Comparison of ENCODE assay signal across 13 cellular contexts in genomic region chr1:198647055-198647454, GRCh38. TPM values are rescaled to one million over a fixed set of nuclear protein-coding genes. Genes with fewer than 3 reads are reported as not detected.
DNase-seq lines count a peak whose midpoint lies in the region; ATAC-seq, FAIRE-seq and TF ChIP-seq lines count a peak whose summit lies in the region.
"Had no signal": no experiment of that assay in that cellular context is flagged by ENCODE, and none has a peak within 500 bp of the region (broad histone marks: within the 10 kb centered on the region; RNA-seq: fewer than 3 reads in every experiment).

No MANE protein-coding gene starts in this region.

- H3K4me2 ChIP-seq in GM12878 (ENCODE audit: control insufficient read depth, insufficient read depth) (0 out of 2 replicates have a peak overlapping the region, but pooled peaks have one; percentile 5), osteoblast (ENCODE audit: insufficient read depth, low read length) (no peak overlapping the region)

- no peak for TF ChIP-seq POLR2A in GM12878 (IDR thresholded peaks at IDR 0.05; ENCODE audit: low read depth, low read length)

- intact Hi-C loops in GM12878 (cut with micrococcal nuclease; ENCODE audit: unreplicated experiment) (loop anchor here (5.0 kb wide), 1 partner anchor 90 kb away; no protein-coding TSS in a partner anchor), heart right ventricle (cut with DNase I) (no loop called here)

- no peaks in the 10 kb centered on the region for H3K27me3 ChIP-seq in GM12878 (replicated peaks in 1 of 2; ENCODE audit: control insufficient read depth in 2 of 2, insufficient read depth in 2 of 2, low read length in 1 of 2)
- no peaks in the 10 kb centered on the region for H3K27me3 ChIP-seq in thymus (ENCODE audit: control insufficient read depth, insufficient read depth)
- H3K27me3 ChIP-seq in osteoblast (ENCODE audit: insufficient read depth, low read length), result no peaks in the 10 kb centered on the region
- no peaks in the 10 kb centered on the region for H3K27me3 ChIP-seq in heart right ventricle

- RAD21 ChIA-PET in GM12878 (lab: Charles Lee; ENCODE audit: unreplicated experiment), result interaction anchor here (1.0 to 4.4 kb wide), 6 partner anchors 10 to 49 kb away, joined by 4 to 35 read pairs (median 6); no protein-coding TSS in a partner anchor

- H3K4me3 ChIP-seq in GM12878 (no peak overlapping the region), thymus (ENCODE audit: low read length) (peak overlapping the region; percentile 28), osteoblast (ENCODE audit: insufficient read depth, low read length) (no peak overlapping the region), heart right ventricle (peak overlapping the region in 1 of 10 donors; percentile 62)
- H3K4me3 ChIP-seq: SK-N-MC had no signal

- H3K27ac Mint-ChIP-seq in activated naive CD4-positive, alpha-beta T cell treated with anti-CD3 and anti-CD28 coated beads, Interleukin-2, amount 10 ng/mL, durations not matched to agents 7 days and 5 days, result peak overlapping the region; percentile 19

- H3K9me3 Mint-ChIP-seq in activated naive CD4-positive, alpha-beta T cell treated with anti-CD3 and anti-CD28 coated beads, Interleukin-2, amount 10 ng/mL, durations not matched to agents 7 days and 5 days, result no peaks in the 10 kb centered on the region

- 45% methylated on average over 1 of the region's 1 CpG for WGBS in GM12878 (ENCODE audit: insufficient coverage, insufficient replicate concordance, low lambda C conversion rate, missing lambda C conversion rate)
- WGBS in thymus, result 81% methylated on average over 1 of the region's 1 CpG
- WGBS in heart right ventricle, 2 donors, result 69 to 76% methylated on average over 1 of the region's 1 CpG

- no peak overlapping the region for H2AFZ ChIP-seq in GM12878 (ENCODE audit: control insufficient read depth, low read depth, low read length)
- H2AFZ ChIP-seq in osteoblast (ENCODE audit: low read length), result no peak overlapping the region

- FAIRE-seq in GM12878 (lab: Jason Lieb, UNC), result no peak

- H3K27ac ChIP-seq in GM12878 (ENCODE audit: control insufficient read depth, insufficient read depth), result no peak overlapping the region
- peak overlapping the region; percentile 69 for H3K27ac ChIP-seq in thymus (ENCODE audit: low read depth)
- H3K27ac ChIP-seq in osteoblast (ENCODE audit: low read depth, low read length), result no peak overlapping the region
- peak overlapping the region in 1 of 10 donors; percentile 21 for H3K27ac ChIP-seq in heart right ventricle
- H3K27ac ChIP-seq: SK-N-MC had no signal

- H3K27me3 Mint-ChIP-seq in activated naive CD4-positive, alpha-beta T cell treated with anti-CD3 and anti-CD28 coated beads, Interleukin-2, amount 10 ng/mL, durations not matched to agents 7 days and 5 days, result no peaks in the 10 kb centered on the region

- H4K20me1 ChIP-seq in GM12878 (ENCODE audit: control insufficient read depth, insufficient read depth), result no peaks in the 10 kb centered on the region
- H4K20me1 ChIP-seq in osteoblast (ENCODE audit: insufficient read depth, low read length), result no peaks in the 10 kb centered on the region

- no TSS peak for BruUV-seq in GM12878 (replicated peaks; lab: Mats Ljungman, UMichigan)

- CTCF ChIA-PET in activated naive CD4-positive, alpha-beta T cell treated with anti-CD3 and anti-CD28 coated beads, Interleukin-2, amount 10 ng/mL, durations not matched to agents 7 days and 5 days (lab: Charles Lee), result interaction anchor here (0.9 to 1.5 kb wide), 3 partner anchors 9 to 12 kb away, joined by 3 to 4 read pairs (median 4); partner anchors contain the start of gene PTPRC
- CTCF ChIA-PET in GM12878 (lab: Yijun Ruan, JAX), result interaction anchor here (0.9 to 1.6 kb wide), 5 partner anchors 10 to 31 kb away, joined by 3 to 4 read pairs (median 3); no protein-coding TSS in a partner anchor

- POLR2A ChIA-PET in GM12878 (lab: Charles Lee), result interaction anchor here (1.0 to 2.5 kb wide), 5 partner anchors 10 to 71 kb away, joined by 3 to 9 read pairs (median 4); no protein-coding TSS in a partner anchor

- H3K4me1 Mint-ChIP-seq in activated naive CD4-positive, alpha-beta T cell treated with anti-CD3 and anti-CD28 coated beads, Interleukin-2, amount 10 ng/mL, durations not matched to agents 7 days and 5 days, result peaks cover 71% of the 10 kb centered on the region

- no peak for DNase-seq in activated naive CD4-positive, alpha-beta T cell treated with anti-CD3 and anti-CD28 coated beads, Interleukin-2, amount 10 ng/mL, durations not matched to agents 7 days and 5 days
- no peak for DNase-seq in activated naive CD4-positive, alpha-beta T cell treated with anti-CD3 and anti-CD28 coated beads, Interleukin-2, amount 50 U/mL, for 16 hours
- peak; percentile 15 for DNase-seq in NCI-H69 (lab: John Stamatoyannopoulos, UW)
- DNase-seq in GM12878 (ENCODE audit: low read depth, low spot score), result no peak
- no peak for DNase-seq in osteoblast (ENCODE audit: insufficient read length, low spot score, missing footprints)
- DNase-seq in heart right ventricle, result no peak
- DNase-seq: NCI-H2107; occipital lobe; stimulated activated CD4-positive, alpha-beta T cell treated with anti-CD3 and anti-CD28 coated beads, Interleukin-2, amount 100 ng/mL, for 24 hours had no signal

- TF ChIP-seq RAD21 in GM12878 (IDR thresholded peaks at IDR 0.05; ENCODE audit: insufficient read depth, low read depth, low read length), result no peak

- peaks cover 0 to 3% of the 10 kb centered on the region in 2 experiments; a peak in 1 of 4 replicates for H3K36me3 ChIP-seq in GM12878 (ENCODE audit: control insufficient read depth in 2 of 2, insufficient read depth in 2 of 2, low read length in 1 of 2)
- no peaks in the 10 kb centered on the region for H3K36me3 ChIP-seq in thymus (ENCODE audit: control insufficient read depth, insufficient read depth)
- no peaks in the 10 kb centered on the region for H3K36me3 ChIP-seq in osteoblast (ENCODE audit: insufficient read depth, low read length)
- peaks cover 0 to 44% (median 0%) of the 10 kb centered on the region in 9 donors for H3K36me3 ChIP-seq in heart right ventricle

- peaks cover 68% of the 10 kb centered on the region for H3K79me2 ChIP-seq in GM12878 (ENCODE audit: control insufficient read depth, insufficient read depth, low read length)
- H3K79me2 ChIP-seq in osteoblast (ENCODE audit: insufficient read depth, low read length), result no peaks in the 10 kb centered on the region

- in situ Hi-C loops in GM12878 (cut with MboI), result no loop called here

- no peak overlapping the region for H3K9ac ChIP-seq in GM12878 (ENCODE audit: control insufficient read depth, insufficient read depth, low read length)

- H3K4me3 Mint-ChIP-seq in activated naive CD4-positive, alpha-beta T cell treated with anti-CD3 and anti-CD28 coated beads, Interleukin-2, amount 10 ng/mL, durations not matched to agents 7 days and 5 days, result peak overlapping the region; percentile 69

- H3K4me1 ChIP-seq in GM12878 (ENCODE audit: control insufficient read depth, insufficient read depth, low read length) (peaks cover 19% of the 10 kb centered on the region), thymus (ENCODE audit: control insufficient read depth, insufficient read depth, low read length) (peaks cover 22% of the 10 kb centered on the region), osteoblast (ENCODE audit: insufficient read depth, low read length) (no peaks in the 10 kb centered on the region), heart right ventricle (peaks cover 0 to 74% (median 0%) of the 10 kb centered on the region in 9 donors)

- H3K9me3 ChIP-seq in GM12878 (replicated peaks; ENCODE audit: control insufficient read depth, insufficient read depth, low read length), result peaks cover 1% of the 10 kb centered on the region; the same call in 2 of the 3 replicates
- no peaks in the 10 kb centered on the region for H3K9me3 ChIP-seq in thymus (ENCODE audit: control insufficient read depth)
- no peaks in the 10 kb centered on the region for H3K9me3 ChIP-seq in osteoblast (ENCODE audit: low read depth, low read length)
- no peaks in the 10 kb centered on the region for H3K9me3 ChIP-seq in heart right ventricle

- peak; percentile 21 for ATAC-seq in GM12878
- no peak for ATAC-seq in heart right ventricle
- no peak for ATAC-seq in GM18520 (IDR thresholded peaks at IDR 0.05; ENCODE audit: unreplicated experiment)
- ATAC-seq: sciatic nerve had no signal

- TF ChIP-seq EP300 in GM12878 (IDR thresholded peaks at IDR 0.05; ENCODE audit: borderline replicate concordance in 1 of 2, control insufficient read depth in 1 of 2, low read depth in 2 of 2, low read length in 2 of 2), result no peak

- TF ChIP-seq CTCF in GM12878 (IDR thresholded peaks at IDR 0.05 in 2 of 3, conservative IDR thresholded peaks at IDR 0.05 in 1 of 3; ENCODE audit: control insufficient read depth in 2 of 3, extremely low read depth in 1 of 3, insufficient read depth in 1 of 3, low read depth in 3 of 3, low read length in 3 of 3) (no peak), osteoblast (IDR thresholded peaks at IDR 0.05; ENCODE audit: extremely low read depth, low read depth, low read length) (no peak), heart right ventricle (IDR thresholded peaks at IDR 0.05) (no peak)

- SMC1A ChIA-PET in GM12878 (lab: Charles Lee; ENCODE audit: uncharacterized antibody, unreplicated experiment), result interaction anchor here (1.6 to 8.4 kb wide), 5 partner anchors 9 to 35 kb away, joined by 9 to 72 read pairs (median 39); partner anchors contain the start of gene PTPRC

- H3K36me3 Mint-ChIP-seq in activated naive CD4-positive, alpha-beta T cell treated with anti-CD3 and anti-CD28 coated beads, Interleukin-2, amount 10 ng/mL, durations not matched to agents 7 days and 5 days, result peaks cover 71% of the 10 kb centered on the region

RNA-seq across cellular contexts. Expression of gene PTPRC, which starts 8.2 kb away (rescaled TPM):
- 586 and 675 TPM in 2 replicates for total RNA-seq in GM12878 (2013; cell fraction: nucleolus; rRNA removed)
- 117 and 136 TPM in 2 replicates for total RNA-seq in GM12878 (2014; rRNA removed)
- total RNA-seq in GM12878 (2014; rRNA removed; fragmentation: Illumina TruSeq; extraction: Trizol), result 167 and 171 TPM in 2 replicates
- 154 and 157 TPM in 2 replicates for total RNA-seq in GM12878 (2021)
- 57.1 TPM for polyA plus RNA-seq in GM12878 (2011; ENCODE audit: low read depth)
- polyA plus RNA-seq in GM12878 (2011; rRNA removed), result 171 and 221 TPM in 2 replicates
- 125 and 161 TPM in 2 replicates for polyA plus RNA-seq in GM12878 (2011; cell fraction: cytosol; rRNA removed)
- polyA plus RNA-seq in GM12878 (2011; cell fraction: nucleus; rRNA removed), result 106 and 128 TPM in 2 replicates
- polyA plus RNA-seq in GM12878 (2012), result 67.1 and 78.4 TPM in 2 replicates
- polyA plus RNA-seq in GM12878 (2014; fragmentation: Illumina TruSeq; extraction: Trizol), result 156 and 163 TPM in 2 replicates
- polyA plus RNA-seq in GM12878 (2014; fragmentation: Nextera tagmentation; extraction: Ambion mirVana), result 10 to 100 TPM; 72.9 to 73.6 TPM
- polyA plus RNA-seq in GM12878 (2014; rRNA removed), result 75.1 and 80.9 TPM in 2 replicates
- polyA plus RNA-seq in GM12878 (2016; fragmentation: Nextera tagmentation; extraction: Ambion mirVana), result 100 to 1,000 TPM; 117 to 119 TPM
- 240 and 280 TPM in 2 replicates for polyA minus RNA-seq in GM12878 (2011; rRNA and poly(A)+ RNA removed)
- polyA minus RNA-seq in GM12878 (2011; cell fraction: cytosol; rRNA and poly(A)+ RNA removed), result 70.3 and 72.0 TPM in 2 replicates
- polyA minus RNA-seq in GM12878 (2011; cell fraction: nucleus; rRNA and poly(A)+ RNA removed), result 150 and 243 TPM in 2 replicates
- 130 TPM for polyA plus RNA-seq in thymus
- total RNA-seq in osteoblast, result under 0.01 and 1.1 TPM in 2 replicates
- total RNA-seq in heart right ventricle, result 10 to 100 TPM in 2 of 10 donors, 1 to 10 TPM in 8; 2.4 to 62.7 (median 5.6) TPM
- 1 to 10 TPM; 1.0 to 1.4 TPM for polyA plus RNA-seq in heart right ventricle
